In the genomic region with DNA sequence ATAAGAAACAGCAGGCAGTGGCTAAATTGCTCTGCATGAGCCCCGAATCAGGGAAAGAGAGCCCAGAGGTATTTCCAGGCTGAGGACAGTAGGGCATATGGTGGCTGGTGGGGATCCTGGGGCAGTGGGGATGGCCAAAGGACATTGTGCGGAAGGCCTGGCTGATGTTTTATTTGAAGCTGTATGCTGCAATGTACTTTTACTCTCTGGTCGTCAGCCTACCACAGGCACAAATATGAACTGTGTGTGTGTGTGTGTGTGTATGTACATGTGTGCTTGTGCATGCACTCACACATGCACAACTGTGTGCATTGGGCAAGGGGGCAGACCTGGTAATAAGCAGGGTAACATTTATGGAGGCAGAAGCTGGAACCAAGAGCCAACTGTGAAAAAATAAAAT, we compare ENCODE assay signal across 20 cellular contexts.
"Had no signal": no experiment of that assay in that cellular context is flagged by ENCODE, and none has a peak within 500 bp of the region (broad histone marks: within the 10 kb centered on the region; RNA-seq: fewer than 3 reads in every experiment).

No MANE protein-coding gene starts in this region.

- ATAC-seq: effector memory CD8-positive, alpha-beta T cell; gastrocnemius medialis; heart right ventricle; left cardiac atrium; left lung; left ventricle myocardium superior; lower lobe of right lung had no signal

- H3K27ac ChIP-seq: coronary artery, dorsolateral prefrontal cortex, esophagus squamous epithelium, gastrocnemius medialis, heart right ventricle, left lung, lower lobe of right lung had no signal

- H3K4me3 ChIP-seq: coronary artery, dorsolateral prefrontal cortex, esophagus squamous epithelium, gastrocnemius medialis, heart right ventricle, left lung, lower lobe of right lung had no signal

- H3K27me3 Mint-ChIP-seq: effector memory CD8-positive, alpha-beta T cell had no signal

- DNase-seq: central memory CD4-positive, alpha-beta T cell; dermis blood vessel endothelial cell; dorsolateral prefrontal cortex; effector CD4-positive, alpha-beta T cell; effector memory CD8-positive, alpha-beta T cell; esophagus squamous epithelium; foreskin fibroblast; foreskin melanocyte; gastrocnemius medialis; glutamatergic neuron; head of caudate nucleus; heart right ventricle; hippocampal formation; left cardiac atrium; left lung; left ventricle myocardium superior; lower lobe of right lung; mesendoderm; midbrain had no signal

- H3K9me3 ChIP-seq: esophagus squamous epithelium, gastrocnemius medialis, heart right ventricle, left lung, lower lobe of right lung had no signal

- H3K4me3 Mint-ChIP-seq: effector memory CD8-positive, alpha-beta T cell had no signal

- H3K27me3 ChIP-seq: esophagus squamous epithelium, gastrocnemius medialis, heart right ventricle, left lung had no signal

- H3K4me1 ChIP-seq: esophagus squamous epithelium, gastrocnemius medialis, left lung, lower lobe of right lung had no signal

- H3K36me3 ChIP-seq: esophagus squamous epithelium, gastrocnemius medialis, heart right ventricle, left lung, lower lobe of right lung had no signal

- H3K9me3 Mint-ChIP-seq: effector memory CD8-positive, alpha-beta T cell had no signal

- H3K27ac Mint-ChIP-seq: effector memory CD8-positive, alpha-beta T cell had no signal
